Comparison of ENCODE assay signal across 8 cellular contexts in genomic region chr6:144285798-144286502, GRCh38. TPM values are rescaled to one million over a fixed set of nuclear protein-coding genes. Genes with fewer than 3 reads are reported as not detected.
DNase-seq lines count a peak whose midpoint lies in the region; ATAC-seq and TF ChIP-seq lines count a peak whose summit lies in the region.

No MANE protein-coding gene starts in this region.

- H3K27me3 ChIP-seq in BE2C (peaks cover 64% of the 10 kb centered on the region), layer of hippocampus (ENCODE audit: control insufficient read depth, insufficient read depth, low read length) (no peaks in the 10 kb centered on the region)

- H3K4me3 ChIP-seq in BE2C (ENCODE audit: low read depth, low read length): no peak overlapping the region
- peak overlapping the region; percentile 88 for H3K4me3 ChIP-seq in WI38 (ENCODE audit: low read depth, low read length)
- H3K4me3 ChIP-seq in coronary artery: peak overlapping the region; percentile 87

- H3K4me1 ChIP-seq in BE2C: no peaks in the 10 kb centered on the region

- H3K9me3 ChIP-seq in BE2C: no peaks in the 10 kb centered on the region

- H3K36me3 ChIP-seq in BE2C: no peaks in the 10 kb centered on the region

- TF ChIP-seq CTCF in BE2C (IDR thresholded peaks at IDR 0.05; ENCODE audit: low read depth, low read length) (no peak), WI38 (IDR thresholded peaks at IDR 0.05; ENCODE audit: low read depth, low read length) (no peak), coronary artery (IDR thresholded peaks at IDR 0.05) (no peak)

- H3K27ac ChIP-seq in coronary artery (peak overlapping the region; percentile 90 to 99), layer of hippocampus (ENCODE audit: low read depth, low read length) (peak overlapping the region; percentile 76)

- peak; percentile 5 for DNase-seq in BE2C
- DNase-seq in HuH-7.5 (ENCODE audit: low spot score): peak; percentile 53
- DNase-seq in coronary artery (ENCODE audit: low spot score): peak; percentile 93
- peak; percentile 52 for DNase-seq in stimulated activated CD4-positive, alpha-beta T cell treated with anti-CD3 and anti-CD28 coated beads, Interleukin-15, amount 100 ng/mL, for 24 hours
- no peak for DNase-seq in HPDE6-E6E7 (ENCODE audit: extremely low spot score)

- ATAC-seq in GM19397 (IDR thresholded peaks at IDR 0.05; ENCODE audit: unreplicated experiment): peak; percentile 44

RNA-seq across cellular contexts. Expression of gene UTRN, which starts 0.8 kb away (rescaled TPM):
- polyA plus RNA-seq in BE2C (2012; ENCODE audit: insufficient read depth, insufficient read length, low read depth): 35.0 TPM
